Comparison of ENCODE assay signal across 24 cellular contexts in the genomic region with DNA sequence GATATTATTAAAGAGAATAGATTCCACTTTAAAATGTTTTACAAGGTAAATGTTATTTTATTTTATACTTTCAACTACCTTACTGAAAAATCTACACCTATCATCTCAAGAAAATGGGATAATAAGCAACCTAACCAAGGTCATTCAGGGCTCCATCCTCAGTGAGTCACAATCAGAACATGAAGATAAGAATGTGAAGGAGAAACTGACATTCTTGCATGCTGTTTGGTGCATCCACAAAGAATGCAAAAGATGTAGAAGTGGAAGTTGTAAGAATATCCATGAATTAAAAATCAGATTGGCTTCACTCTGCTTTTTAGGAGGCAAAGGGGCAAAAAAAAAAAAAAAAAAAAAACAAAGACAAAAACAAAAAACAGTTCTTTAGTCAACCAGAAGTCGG. TPM values are rescaled to one million over a fixed set of nuclear protein-coding genes. Genes with fewer than 3 reads are reported as not detected.
A peak's percentile ranks its signal among the peaks of the same experiment; 100 is the strongest.
DNase-seq lines count a peak whose midpoint lies in the region; ATAC-seq and TF ChIP-seq lines count a peak whose summit lies in the region.
"Had no signal": no experiment of that assay in that cellular context is flagged by ENCODE, and none has a peak within 500 bp of the region (broad histone marks: within the 10 kb centered on the region; RNA-seq: fewer than 3 reads in every experiment).

No MANE protein-coding gene starts in this region.

- H3K4me3 ChIP-seq in AG04450 (ENCODE audit: low read depth, low read length) (no peak overlapping the region), astrocyte of the spinal cord (ENCODE audit: low read depth, low read length) (no peak overlapping the region), aorta (ENCODE audit: low read length in 2 of 2) (no peak overlapping the region), ovary (no peak overlapping the region)
- no peak overlapping the region for H3K4me3 ChIP-seq in effector memory CD4-positive, alpha-beta T cell (ENCODE audit: insufficient read depth, low read depth, low read length, poor library complexity, severe bottlenecking)
- H3K4me3 ChIP-seq: esophagus muscularis mucosa, left ventricle myocardium inferior, Peyer's patch, skin epidermis, thoracic aorta had no signal

- H3K27me3 ChIP-seq in AG04450 (ENCODE audit: control insufficient read depth, insufficient read depth, low read length) = no peaks in the 10 kb centered on the region
- H3K27me3 ChIP-seq in aorta (ENCODE audit: control insufficient read depth in 1 of 2, insufficient read depth in 2 of 2, low read length in 1 of 2) = no peaks in the 10 kb centered on the region
- H3K27me3 ChIP-seq in ovary = no peaks in the 10 kb centered on the region
- no peaks in the 10 kb centered on the region for H3K27me3 ChIP-seq in effector memory CD4-positive, alpha-beta T cell (replicated peaks; ENCODE audit: control insufficient read depth, insufficient read depth, low read length, poor library complexity, severe bottlenecking)
- H3K27me3 ChIP-seq: esophagus muscularis mucosa, Peyer's patch had no signal

- H3K36me3 ChIP-seq in aorta (ENCODE audit: control insufficient read depth in 1 of 2, insufficient read depth in 2 of 2, low read length in 1 of 2) (no peaks in the 10 kb centered on the region), ovary (no peaks in the 10 kb centered on the region)
- H3K36me3 ChIP-seq in effector memory CD4-positive, alpha-beta T cell (ENCODE audit: control insufficient read depth, insufficient read depth, low read length) = no peaks in the 10 kb centered on the region
- H3K36me3 ChIP-seq: esophagus muscularis mucosa, left ventricle myocardium inferior, Peyer's patch, thoracic aorta had no signal

- H3K4me1 ChIP-seq in aorta (ENCODE audit: control insufficient read depth in 1 of 2, insufficient read depth in 2 of 2, low read length in 2 of 2) = no peaks in the 10 kb centered on the region
- peaks cover 1% of the 10 kb centered on the region for H3K4me1 ChIP-seq in ovary (ENCODE audit: insufficient read depth)
- no peaks in the 10 kb centered on the region for H3K4me1 ChIP-seq in effector memory CD4-positive, alpha-beta T cell (ENCODE audit: control insufficient read depth, insufficient read depth, low read length, poor library complexity, severe bottlenecking)
- H3K4me1 ChIP-seq: Peyer's patch had no signal

- CTCF ChIA-PET in AG04450 (lab: Charles Lee) = interaction anchor here (0.7 kb wide), 1 partner anchor 990 kb away, joined by 5 read pairs; no protein-coding TSS in a partner anchor

- peak; percentile 8 for DNase-seq in AG04450 (ENCODE audit: low read depth, low spot score)
- peak; percentile 45 for DNase-seq in HS-27A (ENCODE audit: low read depth)
- peak; percentile 31 for DNase-seq in astrocyte of the spinal cord (ENCODE audit: low read depth, low spot score)
- peak; percentile 59 for DNase-seq in kidney glomerular epithelial cell (lab: John Stamatoyannopoulos, UW)
- DNase-seq in aorta = no peak
- DNase-seq in ovary = no peak
- no peak for DNase-seq in effector memory CD4-positive, alpha-beta T cell
- DNase-seq in NK-92 (lab: John Stamatoyannopoulos, UW; ENCODE audit: unreplicated experiment) = no peak
- DNase-seq: activated CD4-positive, alpha-beta T cell treated with anti-CD3 and anti-CD28 coated beads, Interleukin-2, amount 50 U/mL, for 48 hours; amygdala; CD8-positive, alpha-beta memory T cell; effector memory CD8-positive, alpha-beta T cell; KG1; left ventricle myocardium inferior; NCI-H2029 treated with DMSO at 0.1 percent for 48 hours; NCI-H510A; Peyer's patch; stimulated activated CD4-positive, alpha-beta T cell treated with anti-CD3 and anti-CD28 coated beads, Interleukin-2, amount 100 ng/mL, for 24 hours; stimulated activated naive B cell treated with anti-CD40 and anti-IgM and Interleukin-4, amounts not matched to agents 10 μg/mL and 1 μg/mL and 100 μg/mL, for 72 hours; T-helper 9 cell had no signal

- POLR2A ChIA-PET in AG04450 (lab: Yijun Ruan, JAX) = no interaction called here

- in situ Hi-C loops in astrocyte of the spinal cord (cut with HindIII; ENCODE audit: low sequenced_read_pairs) = no loop called here

- TF ChIP-seq CTCF in AG04450 (IDR thresholded peaks at IDR 0.05; ENCODE audit: low read depth, low read length) = no peak
- no peak for TF ChIP-seq CTCF in astrocyte of the spinal cord (IDR thresholded peaks at IDR 0.05; ENCODE audit: low read depth, low read length)
- no peak for TF ChIP-seq CTCF in ovary (IDR thresholded peaks at IDR 0.05)

- intact Hi-C loops in aorta (cut with DNase I) = no loop called here
- intact Hi-C loops in ovary (cut with DNase I) = no loop called here

- WGBS in aorta, 2 donors = 92 to 94% methylated on average over 1 of the region's 1 CpG
- WGBS in ovary, 3 donors = 83 to 88% (median 86%) methylated on average over 1 of the region's 1 CpG

- TF ChIP-seq POLR2A in ovary (IDR thresholded peaks at IDR 0.05) = no peak

- H3K27ac ChIP-seq in AG04450 (ENCODE audit: low read depth, low read length) = no peak overlapping the region
- H3K27ac ChIP-seq in aorta (ENCODE audit: low read depth in 1 of 2, low read length in 2 of 2) = no peak overlapping the region
- H3K27ac ChIP-seq in ovary = no peak overlapping the region
- no peak overlapping the region for H3K27ac ChIP-seq in effector memory CD4-positive, alpha-beta T cell (ENCODE audit: insufficient read depth, low read length, poor library complexity, severe bottlenecking)
- H3K27ac ChIP-seq: esophagus muscularis mucosa, Peyer's patch, skin epidermis, thoracic aorta had no signal

- H3K9me3 ChIP-seq in AG04450 (ENCODE audit: control insufficient read depth, insufficient read depth, low read length) (no peaks in the 10 kb centered on the region), aorta (ENCODE audit: control insufficient read depth, low read length) (no peaks in the 10 kb centered on the region), ovary (no peaks in the 10 kb centered on the region)
- no peaks in the 10 kb centered on the region for H3K9me3 ChIP-seq in effector memory CD4-positive, alpha-beta T cell (ENCODE audit: control insufficient read depth, low read length)
- H3K9me3 ChIP-seq: esophagus muscularis mucosa, left ventricle myocardium inferior, Peyer's patch, thoracic aorta had no signal

- ATAC-seq in aorta (ENCODE audit: low FRiP score) = no peak
- ATAC-seq: effector memory CD8-positive, alpha-beta T cell; stimulated activated naive B cell treated with anti-CD40 and anti-IgM and Interleukin-4, amounts not matched to agents 10 μg/mL and 1 μg/mL and 100 μg/mL, for 72 hours; WTC11 had no signal

- no peak for TF ChIP-seq EP300 in ovary (IDR thresholded peaks at IDR 0.05)

RNA-seq across cellular contexts. Expression of a gene that starts 6.5 kb away (rescaled TPM):
- polyA plus RNA-seq in AG04450 (2011; rRNA removed) (12.4 and 12.6 TPM in 2 replicates), aorta (1 to 10 TPM; 6.6 to 7.0 TPM), ovary (10 to 100 TPM in 1 of 2 donors, 1 to 10 TPM in 1; 6.1 to 12.3 TPM)
- 22.5 and 26.1 TPM in 2 replicates for polyA minus RNA-seq in AG04450 (2011; rRNA and poly(A)+ RNA removed)
- total RNA-seq in aorta (10 to 100 TPM; 10.4 to 11.5 TPM), ovary (10 to 100 TPM; 14.0 to 20.3 (median 15.7) TPM)

Comparison
In these comparisons a context has a peak if more than half of its experiments do, and no peak if none do; other contexts are left out.
1. DNase-seq: peak in AG04450 (single experiment), HS-27A (single experiment), astrocyte of the spinal cord (single experiment) and kidney glomerular epithelial cell (single experiment); none in aorta (0 of 2), ovary (0 of 5), effector memory CD4-positive, alpha-beta T cell (0 of 3) and NK-92 (single experiment).